ENCODE assay signal across 8 cellular contexts in the genomic region with DNA sequence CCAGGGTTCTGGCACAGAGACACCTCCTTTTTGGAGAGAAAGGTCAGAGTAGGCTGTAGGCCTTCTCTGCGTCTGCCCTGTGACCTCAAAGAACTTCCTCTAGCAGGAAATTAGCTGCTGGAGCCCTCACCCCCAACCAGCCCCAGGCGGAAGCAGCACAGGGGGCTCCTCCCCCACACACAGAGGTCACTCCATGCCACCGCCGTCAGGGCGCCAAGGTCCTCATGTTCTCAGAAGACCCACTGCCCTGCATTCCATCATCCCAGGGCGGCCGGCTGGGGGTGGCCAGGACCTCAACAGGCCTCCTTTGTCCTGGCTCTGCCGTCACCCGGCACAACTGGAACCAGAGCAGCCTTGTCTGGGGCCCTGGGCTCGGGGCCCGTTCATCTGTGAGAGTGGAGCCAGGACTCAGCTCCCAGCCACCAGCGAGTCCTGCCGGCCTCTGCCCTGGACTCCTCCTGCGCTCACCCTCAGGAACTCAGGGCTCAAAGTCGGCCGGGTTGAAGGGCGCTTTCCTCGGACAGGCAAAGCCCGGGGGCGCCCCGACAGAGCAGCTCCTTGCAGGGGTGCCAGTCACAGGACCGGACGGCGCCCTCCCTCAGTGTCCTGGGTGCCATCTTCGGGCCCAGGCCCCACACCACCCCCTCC. TPM values are rescaled to one million over a fixed set of nuclear protein-coding genes. Genes with fewer than 3 reads are reported as not detected.
DNase-seq lines count a peak whose midpoint lies in the region; ATAC-seq, FAIRE-seq and TF ChIP-seq lines count a peak whose summit lies in the region.

No MANE protein-coding gene starts in this region.

- peak; percentile 78 for DNase-seq in GM12892 (ENCODE audit: insufficient read length)
- DNase-seq in RKO (ENCODE audit: low spot score): peak; percentile 76
- peak in 49 of 51 donors; percentile 22 to 96 (median 82) for DNase-seq in hypothalamus (lab: John Stamatoyannopoulos, UW)
- DNase-seq in retinal pigment epithelial cell (ENCODE audit: low read depth): no peak
- no peak for DNase-seq in NCI-H2171 treated with DMSO at 0.1 percent for 48 hours (lab: John Stamatoyannopoulos, UW)

- WGBS in adipose tissue, 3 donors: 10 to 29% (median 17%) methylated on average over 24 to 25 of the region's 25 CpGs

- peak; percentile 95 for FAIRE-seq in GM12892 (lab: Jason Lieb, UNC)

- no peak for TF ChIP-seq CTCF in retinal pigment epithelial cell (conservative IDR thresholded peaks at IDR 0.05; ENCODE audit: low read depth, low read length)

- ATAC-seq in HG03460 (IDR thresholded peaks at IDR 0.05; ENCODE audit: unreplicated experiment) (no peak), GM18873 (IDR thresholded peaks at IDR 0.05; ENCODE audit: low FRiP score, unreplicated experiment) (no peak)

- TF ChIP-seq POLR2A in GM12892 (IDR thresholded peaks at IDR 0.05; ENCODE audit: low read depth, low read length): no peak

- peak overlapping the region; percentile 34 for H3K27ac ChIP-seq in adipose tissue (ENCODE audit: low read depth, low read length)

- H3K4me3 ChIP-seq in retinal pigment epithelial cell (ENCODE audit: low read length): peak overlapping the region; percentile 71

RNA-seq across cellular contexts. Expression of gene TMC6, which starts 1.2 kb away (rescaled TPM):
- polyA plus RNA-seq in GM12892 (2012; ENCODE audit: missing spikeins): 55.0 TPM
- polyA plus RNA-seq in adipose tissue: 10 to 100 TPM; 14.1 to 58.4 (median 55.2) TPM

RNA-seq across cellular contexts. Expression of gene TMC8, which starts 3.2 kb away (rescaled TPM):
- polyA plus RNA-seq in GM12892 (2012; ENCODE audit: missing spikeins): 53.3 TPM
- polyA plus RNA-seq in adipose tissue: 1 to 10 TPM; 4.6 to 5.9 (median 4.9) TPM

RNA-seq across cellular contexts. Expression of gene C17orf99, which starts 18.8 kb away (rescaled TPM):
- 4.3 TPM for polyA plus RNA-seq in GM12892 (2012; ENCODE audit: missing spikeins)
- polyA plus RNA-seq in adipose tissue: not detected

RNA-seq across cellular contexts. Expression of gene SYNGR2, which starts 41.0 kb away (rescaled TPM):
- polyA plus RNA-seq in GM12892 (2012; ENCODE audit: missing spikeins): 166 TPM
- 100 to 1,000 TPM in 1 of 3 donors, 10 to 100 TPM in 2; 37.5 to 113 (median 90.3) TPM for polyA plus RNA-seq in adipose tissue

RNA-seq across cellular contexts. Expression of gene TK1, which starts 59.5 kb away (rescaled TPM):
- 49.8 TPM for polyA plus RNA-seq in GM12892 (2012; ENCODE audit: missing spikeins)
- 1 to 10 TPM; 2.5 to 6.6 (median 2.7) TPM for polyA plus RNA-seq in adipose tissue

Comparison
In these comparisons a context has a peak if more than half of its experiments do, and no peak if none do; other contexts are left out.
1. DNase-seq: peak in GM12892 (single experiment), RKO (single experiment) and hypothalamus (49 of 51); none in retinal pigment epithelial cell (single experiment) and NCI-H2171 treated with DMSO at 0.1 percent for 48 hours (single experiment).